In the genomic region with DNA sequence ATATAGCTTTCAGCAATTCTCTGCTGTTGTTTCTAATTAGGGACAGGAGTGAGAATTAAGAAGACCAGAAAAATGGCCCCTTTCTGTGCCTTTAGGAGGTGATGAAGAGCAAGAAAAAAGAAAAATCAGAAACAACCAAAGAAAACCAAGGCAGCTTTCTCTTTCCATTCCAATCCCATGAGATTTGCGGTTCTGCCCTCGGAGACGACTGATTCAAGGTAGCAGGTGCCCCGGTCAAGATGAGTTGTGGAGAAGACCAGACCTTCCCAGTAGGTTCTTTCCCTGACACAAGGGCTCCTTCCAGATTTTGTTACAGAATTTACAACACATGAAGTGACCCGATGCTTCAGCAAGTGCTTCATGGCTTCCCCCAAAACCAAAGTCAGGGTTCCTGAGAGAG, we compare ENCODE assay signal across 12 cellular contexts. TPM values are rescaled to one million over a fixed set of nuclear protein-coding genes. Genes with fewer than 3 reads are reported as not detected.
DNase-seq lines count a peak whose midpoint lies in the region; ATAC-seq and TF ChIP-seq lines count a peak whose summit lies in the region.
"Had no signal": no experiment of that assay in that cellular context is flagged by ENCODE, and none has a peak within 500 bp of the region (broad histone marks: within the 10 kb centered on the region; RNA-seq: fewer than 3 reads in every experiment).

No MANE protein-coding gene starts in this region.

- CTCF ChIA-PET in activated B cell treated with CpG ODN at 0.5 μM for 24 hours (lab: Charles Lee) = interaction anchor here (0.6 to 10.6 kb wide), 15 partner anchors 10 to 697 kb away, joined by 3 to 331 read pairs (median 14); partner anchors contain the start of genes TLR1, TLR10 and TLR6

- peak; percentile 25 for ATAC-seq in GM19035 (IDR thresholded peaks at IDR 0.05; ENCODE audit: unreplicated experiment)
- ATAC-seq in HG02885 (IDR thresholded peaks at IDR 0.05; ENCODE audit: poor library complexity, unreplicated experiment) = peak; percentile 9
- peak; percentile 38 for ATAC-seq in activated B cell treated with CpG ODN at 0.5 μM for 24 hours (ENCODE audit: low read depth)

- H3K4me1 Mint-ChIP-seq in CD14-positive monocyte (peaks cover 72% of the 10 kb centered on the region), activated B cell treated with CpG ODN at 0.5 μM for 24 hours (peaks cover 86% of the 10 kb centered on the region)

- no peak for DNase-seq in CD14-positive monocyte (ENCODE audit: low spot score)
- peak; percentile 50 for DNase-seq in activated B cell treated with CpG ODN at 0.5 μM for 24 hours
- DNase-seq in cardiac septum (ENCODE audit: low spot score) = no peak
- no peak for DNase-seq in HK-2 (ENCODE audit: unreplicated experiment)
- DNase-seq in posterior vena cava (ENCODE audit: low spot score) = no peak
- no peak for DNase-seq in dedifferentiated amniotic fluid mesenchymal stem cell (ENCODE audit: extremely low spot score)
- DNase-seq: central memory CD4-positive, alpha-beta T cell; foreskin melanocyte; NCI-H1930 had no signal

- H3K27me3 Mint-ChIP-seq in CD14-positive monocyte (ENCODE audit: low read depth in 3 of 3) = no peaks in the 10 kb centered on the region
- H3K27me3 Mint-ChIP-seq in activated B cell treated with CpG ODN at 0.5 μM for 24 hours = no peaks in the 10 kb centered on the region

- POLR2A ChIA-PET in activated B cell treated with CpG ODN at 0.5 μM for 24 hours (lab: Charles Lee) = interaction anchor here (0.6 to 8.4 kb wide), 24 partner anchors 8 to 698 kb away, joined by 3 to 249 read pairs (median 8); partner anchors contain the start of genes FAM114A1, LIAS, RFC1 and RPL9

- no peak for TF ChIP-seq CTCF in CD14-positive monocyte (IDR thresholded peaks at IDR 0.05)
- no peak for TF ChIP-seq CTCF in activated B cell treated with CpG ODN at 0.5 μM for 24 hours (IDR thresholded peaks at IDR 0.05)

- H3K27ac Mint-ChIP-seq in CD14-positive monocyte (peak overlapping the region; percentile 99 to 100 (median 99)), activated B cell treated with CpG ODN at 0.5 μM for 24 hours (peak overlapping the region; percentile 98)

- H3K9me3 Mint-ChIP-seq in CD14-positive monocyte (no peaks in the 10 kb centered on the region), activated B cell treated with CpG ODN at 0.5 μM for 24 hours (peaks cover 2% of the 10 kb centered on the region)
- H3K9me3 Mint-ChIP-seq: CD4-positive, CD25-positive, alpha-beta regulatory T cell had no signal

- intact Hi-C loops in CD14-positive monocyte (cut with micrococcal nuclease) (loop anchor here (1.0 to 5.0 kb wide), 3 partner anchors 43 to 100 kb away; partner anchors contain the start of genes TLR1 (in 1 of the 2) and TLR6 (in 1 of the 2)), activated B cell treated with CpG ODN at 0.5 μM for 24 hours (cut with micrococcal nuclease) (loop anchor here (1.0 to 10.0 kb wide), 9 partner anchors 21 to 874 kb away; partner anchors contain the start of genes SMIM14, TLR1, TLR10 and TLR6), cardiac septum (cut with DNase I) (loop anchor here (10.0 kb wide), 1 partner anchor 374 kb away; no protein-coding TSS in a partner anchor), posterior vena cava (cut with DNase I) (no loop called here)

- H3K36me3 Mint-ChIP-seq in CD14-positive monocyte (no peaks in the 10 kb centered on the region), activated B cell treated with CpG ODN at 0.5 μM for 24 hours (ENCODE audit: low read depth) (peaks cover 3% of the 10 kb centered on the region)
- H3K36me3 Mint-ChIP-seq: CD4-positive, CD25-positive, alpha-beta regulatory T cell had no signal

- H3K4me3 Mint-ChIP-seq in CD14-positive monocyte = peak overlapping the region; percentile 80 to 91
- H3K4me3 Mint-ChIP-seq in activated B cell treated with CpG ODN at 0.5 μM for 24 hours = peak overlapping the region; percentile 83

RNA-seq across cellular contexts. Expression of gene TLR10, which starts 21.9 kb away (rescaled TPM):
- polyA plus RNA-seq in CD14-positive monocyte = 1 to 10 TPM; 1.1 to 1.2 TPM
- total RNA-seq in activated B cell treated with CpG ODN at 0.5 μM for 24 hours (92.0 and 107 TPM in 2 replicates), cardiac septum (0.22 TPM), posterior vena cava (under 1 TPM in 1 of 2 donors, not detected in 1; 0.38 TPM)

RNA-seq across cellular contexts. Expression of gene TLR1, which starts 43.7 kb away (rescaled TPM):
- 100 to 1,000 TPM in 1 of 2 donors, 10 to 100 TPM in 1; 62.2 to 117 TPM for polyA plus RNA-seq in CD14-positive monocyte
- total RNA-seq in activated B cell treated with CpG ODN at 0.5 μM for 24 hours (39.6 and 43.0 TPM in 2 replicates), cardiac septum (4.9 TPM), posterior vena cava (10 to 100 TPM; 11.1 to 15.8 TPM)

Comparison
In these comparisons a context has a peak if more than half of its experiments do, and no peak if none do; other contexts are left out.
1. RNA of gene TLR10, which starts 21.9 kb away (total RNA-seq): 92.0 to 107 TPM in activated B cell treated with CpG ODN at 0.5 μM for 24 hours; 0.38 TPM in posterior vena cava and 0.22 TPM in cardiac septum (single experiment); every median in the first group is over 10 times any median in the second.
2. intact Hi-C loops: an anchor here in CD14-positive monocyte (1.0 to 5.0 kb wide), activated B cell treated with CpG ODN at 0.5 μM for 24 hours (1.0 to 10.0 kb wide) and cardiac septum (10.0 kb wide); none called in posterior vena cava.
3. Peak in every context shown above with its lines, with median percentiles within 50 percentile points of each other: ATAC-seq.